ENCODE assay signal across 8 cellular contexts in the genomic region with DNA sequence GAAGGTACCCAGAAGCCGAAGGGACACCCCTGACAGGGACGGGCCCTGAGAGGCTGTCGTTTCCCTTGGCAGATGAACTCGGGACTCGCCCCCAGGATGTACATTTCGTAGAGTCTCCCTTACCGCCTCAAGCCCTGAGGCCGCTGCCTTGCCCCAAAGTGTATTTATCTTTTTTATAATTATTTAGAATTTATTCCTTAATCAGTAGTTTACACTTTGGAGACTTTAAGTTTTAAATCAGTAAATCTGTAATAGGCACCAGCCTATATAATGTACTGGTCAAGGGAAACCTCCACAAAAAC. TPM values are rescaled to one million over a fixed set of nuclear protein-coding genes. Genes with fewer than 3 reads are reported as not detected.
A peak's percentile ranks its signal among the peaks of the same experiment; 100 is the strongest.
DNase-seq lines count a peak whose midpoint lies in the region; ATAC-seq and TF ChIP-seq lines count a peak whose summit lies in the region.

No MANE protein-coding gene starts in this region.

- H3K9me3 ChIP-seq in stomach, result no peaks in the 10 kb centered on the region

- peaks cover 29% of the 10 kb centered on the region for H3K36me3 Mint-ChIP-seq in activated CD4-positive, alpha-beta memory T cell treated with anti-CD3 and anti-CD28 coated beads, Interleukin-2, amount 10 ng/mL, durations not matched to agents 7 days and 5 days (ENCODE audit: low read depth)

- H3K4me3 Mint-ChIP-seq in activated CD4-positive, alpha-beta memory T cell treated with anti-CD3 and anti-CD28 coated beads, Interleukin-2, amount 10 ng/mL, durations not matched to agents 7 days and 5 days, result peak overlapping the region; percentile 89

- H3K27ac Mint-ChIP-seq in activated CD4-positive, alpha-beta memory T cell treated with anti-CD3 and anti-CD28 coated beads, Interleukin-2, amount 10 ng/mL, durations not matched to agents 7 days and 5 days, result peak overlapping the region; percentile 97

- no peak for TF ChIP-seq EP300 in stomach (IDR thresholded peaks at IDR 0.05)

- no peak for DNase-seq in activated CD4-positive, alpha-beta memory T cell treated with anti-CD3 and anti-CD28 coated beads, Interleukin-2, amount 10 ng/mL, durations not matched to agents 7 days and 5 days
- no peak for DNase-seq in stomach
- no peak for DNase-seq in DMS53 (lab: John Stamatoyannopoulos, UW)
- DNase-seq in COLO668 (lab: John Stamatoyannopoulos, UW; ENCODE audit: unreplicated experiment), result no peak

- WGBS in stomach, 5 donors, result 1 to 4% (median 2%) methylated on average over 8 of the region's 8 CpGs

- peaks cover 40% of the 10 kb centered on the region for H3K4me1 Mint-ChIP-seq in activated CD4-positive, alpha-beta memory T cell treated with anti-CD3 and anti-CD28 coated beads, Interleukin-2, amount 10 ng/mL, durations not matched to agents 7 days and 5 days

- H3K4me1 ChIP-seq in stomach, result peaks cover 12 to 39% (median 25%) of the 10 kb centered on the region in 4 donors

- peak overlapping the region; percentile 87 for H3K27ac ChIP-seq in C4-2B
- H3K27ac ChIP-seq in stomach, result peak overlapping the region; percentile 89 to 98 (median 97)

- no peaks in the 10 kb centered on the region for H3K9me3 Mint-ChIP-seq in activated CD4-positive, alpha-beta memory T cell treated with anti-CD3 and anti-CD28 coated beads, Interleukin-2, amount 10 ng/mL, durations not matched to agents 7 days and 5 days

- no peak for TF ChIP-seq CTCF in C4-2B (conservative IDR thresholded peaks at IDR 0.05)
- TF ChIP-seq CTCF in stomach (IDR thresholded peaks at IDR 0.05), result no peak

- POLR2A ChIA-PET in activated CD4-positive, alpha-beta memory T cell treated with anti-CD3 and anti-CD28 coated beads, Interleukin-2, amount 10 ng/mL, durations not matched to agents 7 days and 5 days (lab: Charles Lee), result interaction anchor here (1.1 to 2.6 kb wide), 6 partner anchors 10 to 191 kb away, joined by 3 to 13 read pairs (median 9); no protein-coding TSS in a partner anchor

- CTCF ChIA-PET in activated CD4-positive, alpha-beta memory T cell treated with anti-CD3 and anti-CD28 coated beads, Interleukin-2, amount 10 ng/mL, durations not matched to agents 7 days and 5 days (lab: Charles Lee), result interaction anchor here (0.9 kb wide), 1 partner anchor 139 kb away, joined by 3 read pairs; no protein-coding TSS in a partner anchor

- H3K4me3 ChIP-seq in iPS-11a (ENCODE audit: low read depth, low read length), result peak overlapping the region; percentile 65
- H3K4me3 ChIP-seq in stomach, result peak overlapping the region; percentile 54 to 70 (median 67)

- H3K27me3 ChIP-seq in stomach, result no peaks in the 10 kb centered on the region

- H3K27me3 Mint-ChIP-seq in activated CD4-positive, alpha-beta memory T cell treated with anti-CD3 and anti-CD28 coated beads, Interleukin-2, amount 10 ng/mL, durations not matched to agents 7 days and 5 days, result no peaks in the 10 kb centered on the region

- intact Hi-C loops in stomach (cut with DNase I; ENCODE audit: low total_unique reads), result no loop called here

- peak; percentile 25 for ATAC-seq in GM19397 (IDR thresholded peaks at IDR 0.05; ENCODE audit: unreplicated experiment)
- ATAC-seq in HG03378 (IDR thresholded peaks at IDR 0.05; ENCODE audit: unreplicated experiment), result peak; percentile 37

- peaks cover 0 to 7% (median 4%) of the 10 kb centered on the region in 4 donors for H3K36me3 ChIP-seq in stomach

- no peak for TF ChIP-seq POLR2A in stomach (IDR thresholded peaks at IDR 0.05)

RNA-seq across cellular contexts. Expression of gene VRK2, which starts 0.7 kb away (rescaled TPM):
- 10 to 100 TPM; 24.5 to 26.6 TPM for total RNA-seq in activated CD4-positive, alpha-beta memory T cell treated with anti-CD3 and anti-CD28 coated beads, Interleukin-2, amount 10 ng/mL, durations not matched to agents 7 days and 5 days
- total RNA-seq in stomach, result 10 to 100 TPM; 11.1 to 29.9 (median 24.4) TPM
- polyA plus RNA-seq in stomach, result 10 to 100 TPM; 10.0 to 11.3 (median 10.5) TPM
